In the genomic region with DNA sequence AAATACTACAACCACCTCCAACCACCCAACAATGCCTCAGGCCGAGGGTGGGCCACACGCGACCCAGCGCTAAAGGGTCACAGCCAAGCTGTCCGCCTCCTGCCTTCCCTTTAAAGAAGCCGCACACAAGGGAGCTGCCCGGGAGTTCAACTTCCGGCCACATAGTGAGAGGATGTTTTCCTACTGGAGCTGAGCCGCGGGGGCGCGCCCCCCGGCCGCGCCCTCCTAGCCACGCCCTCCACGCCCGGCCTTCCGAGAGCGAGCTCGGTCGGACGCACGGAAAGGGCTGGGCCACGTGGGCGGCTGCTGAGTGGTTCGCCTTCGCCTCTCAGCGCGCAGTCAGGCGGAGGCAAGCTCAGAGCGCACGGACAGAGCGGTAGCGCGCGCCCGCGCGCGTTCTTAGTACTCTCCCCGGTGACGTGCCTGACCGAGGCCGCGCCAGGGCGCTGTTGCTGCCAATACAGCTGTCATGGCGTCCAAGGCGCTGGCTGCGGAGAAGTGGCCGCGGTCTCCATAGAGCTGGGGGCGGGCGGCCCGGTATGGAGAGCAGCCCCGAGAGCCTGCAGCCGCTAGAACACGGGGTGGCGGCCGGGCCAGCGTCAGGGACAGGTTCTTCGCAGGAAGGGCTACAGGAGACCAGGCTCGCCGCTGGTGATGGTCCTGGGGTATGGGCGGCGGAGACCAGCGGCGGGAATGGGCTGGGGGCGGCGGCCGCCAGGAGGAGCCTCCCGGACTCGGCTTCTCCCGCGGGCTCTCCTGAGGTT, we compare ENCODE assay signal across 8 cellular contexts. TPM values are rescaled to one million over a fixed set of nuclear protein-coding genes. Genes with fewer than 3 reads are reported as not detected.
A peak's percentile ranks its signal among the peaks of the same experiment; 100 is the strongest.
DNase-seq lines count a peak whose midpoint lies in the region; ATAC-seq and FAIRE-seq lines count a peak whose summit lies in the region.

MINDY2 (plus strand) TSS at position 446 of the 764 bp plus-strand sequence; CDS start at position 540, 94 bp downstream.

- H3K36me3 Mint-ChIP-seq in effector memory CD8-positive, alpha-beta T cell (ENCODE audit: insufficient read depth) = peaks cover 7% of the 10 kb centered on the region
- no peaks in the 10 kb centered on the region for H3K36me3 Mint-ChIP-seq in memory B cell

- peaks cover 7 to 13% of the 10 kb centered on the region in 2 donors for H3K4me1 Mint-ChIP-seq in effector memory CD8-positive, alpha-beta T cell (ENCODE audit: low read depth in 2 of 2)
- peaks cover 14% of the 10 kb centered on the region for H3K4me1 Mint-ChIP-seq in memory B cell

- H3K9me3 Mint-ChIP-seq in effector memory CD8-positive, alpha-beta T cell = no peaks in the 10 kb centered on the region
- H3K9me3 Mint-ChIP-seq in memory B cell = no peaks in the 10 kb centered on the region

- in situ Hi-C loops in Caki2 (cut with HindIII; ENCODE audit: low pct_unique_long_range_greater_than_20kb, low sequenced_read_pairs) = no loop called here

- DNase-seq in Caki2 (ENCODE audit: low read depth) (peak; percentile 99), HTR-8/SVneo (ENCODE audit: insufficient read length, low spot score) (peak; percentile 89), NOMO-1 treated with dmso at 0.1 percent for 144 hours (lab: John Stamatoyannopoulos, UW; ENCODE audit: unreplicated experiment) (peak; percentile 98), memory B cell (ENCODE audit: low spot score in 2 of 2) (peak; percentile 88 to 90)
- DNase-seq in activated CD8-positive, alpha-beta memory T cell treated with anti-CD3 and anti-CD28 coated beads for 48 hours (ENCODE audit: low read depth in 2 of 3, low spot score in 2 of 3) = peak; percentile 72 to 93 (median 91)
- DNase-seq in effector memory CD8-positive, alpha-beta T cell = peak; percentile 90 to 91 (median 91)
- DNase-seq in stimulated activated CD8-positive, alpha-beta memory T cell treated with anti-CD3 and anti-CD28 coated beads, Interleukin-12 subunit alpha, Interleukin-12 subunit beta, amount 100 ng/mL, for 24 hours (ENCODE audit: extremely low read depth) = peak; percentile 89

- peak; percentile 92 for FAIRE-seq in HTR-8/SVneo (lab: Jason Lieb, UNC)

- no peak within 1 kb of the TSS for H3K4me3 Mint-ChIP-seq in effector memory CD8-positive, alpha-beta T cell
- peak within 1 kb of the TSS; percentile 95 for H3K4me3 Mint-ChIP-seq in memory B cell

- ATAC-seq in GM21367 (IDR thresholded peaks at IDR 0.05; ENCODE audit: unreplicated experiment) (peak; percentile 94), memory B cell (ENCODE audit: low read depth) (peak; percentile 93)
- ATAC-seq in effector memory CD8-positive, alpha-beta T cell (replicated peaks) = peak; percentile 94

- H3K27me3 Mint-ChIP-seq in effector memory CD8-positive, alpha-beta T cell = no peaks in the 10 kb centered on the region
- no peaks in the 10 kb centered on the region for H3K27me3 Mint-ChIP-seq in memory B cell

- peak within 1 kb of the TSS; percentile 94 to 96 for H3K27ac Mint-ChIP-seq in effector memory CD8-positive, alpha-beta T cell
- H3K27ac Mint-ChIP-seq in memory B cell = peak within 1 kb of the TSS; percentile 93

RNA-seq across cellular contexts. Expression of gene MINDY2, which starts in this region (rescaled TPM):
- total RNA-seq in Caki2 (2014; rRNA removed; shearing (Covaris generic); ENCODE audit: low replicate concordance) = 12.6 and 12.8 TPM in 2 replicates

Comparison
In these comparisons a context has a peak if more than half of its experiments do, and no peak if none do; other contexts are left out.
1. Peak in every context shown above with its lines: DNase-seq and ATAC-seq.